ENCODE assay signal across 8 cellular contexts in genomic region chr12:26271889-26272492, GRCh38.
DNase-seq lines count a peak whose midpoint lies in the region; ATAC-seq and TF ChIP-seq lines count a peak whose summit lies in the region.

No MANE protein-coding gene starts in this region.

- intact Hi-C loops in Right ventricle myocardium inferior (cut with DNase I), result loop anchor here (10.0 kb wide), 1 partner anchor 147 kb away; the partner anchor contains the start of gene BHLHE41
- intact Hi-C loops in sciatic nerve (cut with DNase I), result no loop called here

- peak; percentile 86 for DNase-seq in EL
- DNase-seq in RWPE1 (ENCODE audit: low spot score), result peak; percentile 33
- peak; percentile 90 for DNase-seq in Right ventricle myocardium inferior (ENCODE audit: missing footprints)
- DNase-seq in sciatic nerve (ENCODE audit: low spot score), result peak; percentile 92
- no peak for DNase-seq in GOT3 (lab: John Stamatoyannopoulos, UW)
- no peak for DNase-seq in activated T-cell treated with anti-CD3 and anti-CD28 coated beads for 4 hours

- CTCF ChIA-PET in RWPE1 (lab: Yijun Ruan, JAX), result no interaction called here

- POLR2A ChIA-PET in RWPE1 (lab: Yijun Ruan, JAX; ENCODE audit: low non-redundant PET), result no interaction called here

- peak overlapping the region; percentile 66 for H3K27ac ChIP-seq in RWPE1

- no peak for TF ChIP-seq CTCF in RWPE1 (conservative IDR thresholded peaks at IDR 0.05; ENCODE audit: low read depth)

- no peak for ATAC-seq in Right ventricle myocardium inferior
- ATAC-seq in sciatic nerve, result no peak
- ATAC-seq in GM21367 (IDR thresholded peaks at IDR 0.05; ENCODE audit: unreplicated experiment), result no peak
- no peak for ATAC-seq in GM21723 (IDR thresholded peaks at IDR 0.05; ENCODE audit: unreplicated experiment)

Comparison
In these comparisons a context has a peak if more than half of its experiments do, and no peak if none do; other contexts are left out.
1. DNase-seq: peak in EL (single experiment), RWPE1 (single experiment), Right ventricle myocardium inferior (single experiment) and sciatic nerve (single experiment); none in GOT3 (single experiment) and activated T-cell treated with anti-CD3 and anti-CD28 coated beads for 4 hours (single experiment).